8 cellular contexts compared by ENCODE assay signal in genomic region chr7:23531794-23532489, GRCh38. TPM values are rescaled to one million over a fixed set of nuclear protein-coding genes. Genes with fewer than 3 reads are reported as not detected.
DNase-seq lines count a peak whose midpoint lies in the region; ATAC-seq and TF ChIP-seq lines count a peak whose summit lies in the region.

Gene TRA2A (minus strand): TSS chr7:23531981. CDS start chr7:23531824, 157 bp downstream.

- peak within 1 kb of the TSS; percentile 81 for H3K4me2 ChIP-seq in OCI-LY1 (ENCODE audit: low read length)

- no peak for TF ChIP-seq CTCF in OCI-LY1 (IDR thresholded peaks at IDR 0.05; ENCODE audit: low read length)

- H3K36me3 ChIP-seq in OCI-LY1 (ENCODE audit: insufficient read depth, low read length) (peaks cover 36% of the 10 kb centered on the region), mesodermal cell (ENCODE audit: control insufficient read depth, insufficient read depth, low read length) (peaks cover 13% of the 10 kb centered on the region)

- H3K9me3 ChIP-seq in OCI-LY1 (ENCODE audit: low read length): no peaks in the 10 kb centered on the region
- H3K9me3 ChIP-seq in mesodermal cell (ENCODE audit: control insufficient read depth, low read length): no peaks in the 10 kb centered on the region

- H3K9me2 ChIP-seq in OCI-LY1 (ENCODE audit: low read depth, low read length): no peaks in the 10 kb centered on the region

- peaks cover 48% of the 10 kb centered on the region for H3K79me2 ChIP-seq in OCI-LY1 (ENCODE audit: insufficient read depth, low read length)

- H3K27ac ChIP-seq in OCI-LY1 (ENCODE audit: low read depth, low read length, poor library complexity, severe bottlenecking) (peak within 1 kb of the TSS; percentile 87), mesodermal cell (ENCODE audit: low read depth, low read length, severe bottlenecking) (peak within 1 kb of the TSS; percentile 98)

- H2AFZ ChIP-seq in OCI-LY1 (ENCODE audit: low read length): no peak within 1 kb of the TSS

- DNase-seq in DMS 273 (lab: John Stamatoyannopoulos, UW; ENCODE audit: unreplicated experiment) (peak; percentile 99), HuH-7 (ENCODE audit: low spot score) (peak; percentile 91)
- DNase-seq in activated CD8-positive, alpha-beta memory T cell treated with anti-CD3 and anti-CD28 coated beads, Interleukin-2, amount 50 U/mL, for 4 hours: peak; percentile 98
- DNase-seq in stimulated activated CD8-positive, alpha-beta memory T cell treated with anti-CD3 and anti-CD28 coated beads, Interleukin-15, amount 100 ng/mL, for 24 hours (ENCODE audit: low read depth): peak; percentile 93

- WGBS in mesodermal cell (ENCODE audit: insufficient coverage in 2 of 2), 2 experiments: 13 to 29% methylated on average over 33 to 46 of the region's 50 CpGs

- peaks cover 3% of the 10 kb centered on the region for H4K20me1 ChIP-seq in OCI-LY1 (ENCODE audit: insufficient read depth, low read length)

- peak within 1 kb of the TSS; percentile 94 for H3K9ac ChIP-seq in OCI-LY1 (ENCODE audit: low read length)

- H3K4me1 ChIP-seq in OCI-LY1 (ENCODE audit: insufficient read depth, low read length, severe bottlenecking) (peaks cover 45% of the 10 kb centered on the region), mesodermal cell (ENCODE audit: control insufficient read depth, insufficient read depth, low read length, poor library complexity, severe bottlenecking) (peaks cover 7% of the 10 kb centered on the region)

- no peaks in the 10 kb centered on the region for H3K27me3 ChIP-seq in OCI-LY1 (ENCODE audit: insufficient read depth, low read length)

- H3K4me3 ChIP-seq in OCI-LY1 (ENCODE audit: low read depth, low read length, poor library complexity, severe bottlenecking) (peak within 1 kb of the TSS; percentile 84), mesodermal cell (ENCODE audit: extremely low read depth, insufficient read depth, low read length, poor library complexity, severe bottlenecking) (peak within 1 kb of the TSS; percentile 91)

- in situ Hi-C loops in endometrial microvascular endothelial cells (cut with HindIII; ENCODE audit: inconsistent ontology term, low pct_unique_long_range_greater_than_20kb, low sequenced_read_pairs): no loop called here

- ATAC-seq in GM21526 (IDR thresholded peaks at IDR 0.05; ENCODE audit: low FRiP score, unreplicated experiment): peak; percentile 91

- 0 out of 2 replicates have a peak, but pooled peaks cover 6% of the 10 kb centered on the region for H3F3A ChIP-seq in OCI-LY1 (ENCODE audit: insufficient read depth, low read length)

RNA-seq across cellular contexts. Expression of gene TRA2A, which starts in this region (rescaled TPM):
- total RNA-seq in endometrial microvascular endothelial cells (ENCODE audit: inconsistent ontology term): 36.5 TPM
- 59.0 TPM for polyA plus RNA-seq in mesodermal cell (2013, experiment 1 of 2)
- 66.6 TPM for polyA plus RNA-seq in mesodermal cell (2013, experiment 2 of 2)

Comparison
In these comparisons a context has a peak if more than half of its experiments do, and no peak if none do; other contexts are left out.
1. Peak in every context shown above with its lines: DNase-seq, ATAC-seq, H3K4me3 ChIP-seq and H3K27ac ChIP-seq.